30 cellular contexts compared by ENCODE assay signal in the genomic region with DNA sequence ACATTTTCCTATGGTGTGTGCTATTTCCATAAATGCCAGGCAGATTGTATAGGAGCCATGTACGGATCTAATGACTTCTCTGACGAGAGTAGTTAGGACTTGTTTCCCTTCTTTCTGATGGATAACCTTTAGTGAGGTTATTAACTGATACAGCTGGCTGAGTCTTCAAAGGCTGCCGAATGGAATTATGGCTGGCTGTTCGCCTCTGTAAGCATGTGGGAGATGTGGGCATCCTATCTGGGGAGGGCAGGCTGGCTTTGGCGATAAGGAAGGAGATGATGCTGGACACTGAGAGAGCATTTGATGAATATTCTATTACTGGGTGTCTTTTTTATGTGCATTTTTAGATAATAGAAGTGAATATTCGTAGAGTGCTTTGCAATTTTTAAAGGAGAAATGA. TPM values are rescaled to one million over a fixed set of nuclear protein-coding genes. Genes with fewer than 3 reads are reported as not detected.
"Had no signal": no experiment of that assay in that cellular context is flagged by ENCODE, and none has a peak within 500 bp of the region (broad histone marks: within the 10 kb centered on the region; RNA-seq: fewer than 3 reads in every experiment).

No MANE protein-coding gene starts in this region.

- H3K27me3 ChIP-seq: gastrocnemius medialis, left lung, right atrium auricular region, suprapubic skin, upper lobe of left lung had no signal

- DNase-seq: effector CD8-positive, alpha-beta T cell; endodermal cell; foreskin fibroblast; gastrocnemius medialis; head of caudate nucleus; kidney; left lung; mesenchymal stem cell; midbrain; natural killer cell; occipital lobe; stimulated activated CD4-positive, alpha-beta T cell treated with anti-CD3 and anti-CD28 coated beads, Interleukin-2, amount 100 ng/mL, for 24 hours; stimulated activated CD4-positive, alpha-beta T cell treated with anti-CD3 and anti-CD28 coated beads, Interleukin-4, amount 100 ng/mL, for 4 hours; upper lobe of left lung had no signal

- H3K27ac ChIP-seq: epithelial cell of prostate, gastrocnemius medialis, left lung, parathyroid adenoma, right atrium auricular region, suprapubic skin, upper lobe of left lung had no signal

- H3K9ac ChIP-seq: parathyroid adenoma had no signal

- H3K36me3 Mint-ChIP-seq: natural killer cell; stimulated activated memory B cell treated with anti-CD40 and anti-IgM and Interleukin-4, amounts not matched to agents 10 μg/mL and 1 μg/mL and 100 μg/mL, for 72 hours had no signal

- H3K9me3 Mint-ChIP-seq: dendritic cell treated with granulocyte-macrophage colony-stimulating factor and Interleukin-4, amounts not matched to agents 40 ng/mL and 50 ng/mL, for 4 days; endodermal cell; natural killer cell; stimulated activated memory B cell treated with anti-CD40 and anti-IgM and Interleukin-4, amounts not matched to agents 10 μg/mL and 1 μg/mL and 100 μg/mL, for 72 hours; stimulated activated naive CD8-positive, alpha-beta T cell treated with anti-CD3 and anti-CD28 coated beads, Interleukin-15, Interleukin-2, amounts not matched to agents 100 ng/mL and 50 ng/mL, for 24 hours had no signal

- H3K9me3 ChIP-seq: left lung, right atrium auricular region, suprapubic skin, upper lobe of left lung had no signal

- H3K36me3 ChIP-seq: gastrocnemius medialis, left lung, right atrium auricular region, suprapubic skin, upper lobe of left lung had no signal

- H2AFZ ChIP-seq: parathyroid adenoma had no signal

- H3K4me1 Mint-ChIP-seq: natural killer cell; stimulated activated memory B cell treated with anti-CD40 and anti-IgM and Interleukin-4, amounts not matched to agents 10 μg/mL and 1 μg/mL and 100 μg/mL, for 72 hours had no signal

- H3K27ac Mint-ChIP-seq: dendritic cell treated with granulocyte-macrophage colony-stimulating factor and Interleukin-4, amounts not matched to agents 40 ng/mL and 50 ng/mL, for 4 days; endodermal cell; natural killer cell; stimulated activated memory B cell treated with anti-CD40 and anti-IgM and Interleukin-4, amounts not matched to agents 10 μg/mL and 1 μg/mL and 100 μg/mL, for 72 hours; stimulated activated naive CD8-positive, alpha-beta T cell treated with anti-CD3 and anti-CD28 coated beads, Interleukin-15, Interleukin-2, amounts not matched to agents 100 ng/mL and 50 ng/mL, for 24 hours had no signal

- H3K4me1 ChIP-seq: gastrocnemius medialis, left lung, parathyroid adenoma, right atrium auricular region, suprapubic skin, upper lobe of left lung had no signal

- H3K4me3 ChIP-seq: gastrocnemius medialis, left lung, right atrium auricular region, suprapubic skin, upper lobe of left lung had no signal

- ATAC-seq: esophagus mucosa; gastrocnemius medialis; natural killer cell; sciatic nerve; stimulated activated memory B cell treated with anti-CD40 and anti-IgM and Interleukin-4, amounts not matched to agents 10 μg/mL and 1 μg/mL and 100 μg/mL, for 72 hours had no signal

- H3K27me3 Mint-ChIP-seq: progenitor cell of endocrine pancreas had no signal

- H3K79me2 ChIP-seq: parathyroid adenoma had no signal

- H3K4me3 Mint-ChIP-seq: dendritic cell treated with granulocyte-macrophage colony-stimulating factor and Interleukin-4, amounts not matched to agents 40 ng/mL and 50 ng/mL, for 4 days; endodermal cell; natural killer cell; stimulated activated memory B cell treated with anti-CD40 and anti-IgM and Interleukin-4, amounts not matched to agents 10 μg/mL and 1 μg/mL and 100 μg/mL, for 72 hours; stimulated activated naive CD8-positive, alpha-beta T cell treated with anti-CD3 and anti-CD28 coated beads, Interleukin-15, Interleukin-2, amounts not matched to agents 100 ng/mL and 50 ng/mL, for 24 hours had no signal

RNA-seq across cellular contexts. Expression of a gene that starts 3.2 kb away (rescaled TPM):
- total RNA-seq: cardiac septum, endodermal cell, esophagus mucosa, gastrocnemius medialis, glomerular endothelial cell, kidney, left lung, lower leg skin, lung microvascular endothelial cell, natural killer cell, occipital lobe, progenitor cell of endocrine pancreas, right atrium auricular region, sciatic nerve, suprapubic skin, upper lobe of left lung had no signal
- polyA plus RNA-seq: neural cell, thymus had no signal
